Comparison of ENCODE assay signal across 26 cellular contexts in the genomic region with DNA sequence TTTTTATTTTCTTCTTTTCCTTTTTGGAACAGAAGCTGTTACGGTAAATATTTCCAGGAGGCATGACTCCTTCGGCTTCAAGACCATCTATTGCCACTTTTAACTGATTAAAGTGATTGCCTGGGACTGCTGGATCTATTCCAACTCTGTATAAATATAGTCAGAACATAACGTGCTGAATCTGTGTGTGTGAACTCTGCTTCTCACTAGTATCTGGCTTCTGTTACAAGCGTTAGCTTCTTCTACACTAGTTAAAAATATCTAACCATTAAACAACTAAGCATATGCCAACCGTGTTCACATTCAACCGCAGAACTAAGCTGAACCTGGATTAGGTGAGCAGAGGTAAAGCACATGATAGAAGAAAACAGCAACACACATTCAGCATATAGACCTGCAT. TPM values are rescaled to one million over a fixed set of nuclear protein-coding genes. Genes with fewer than 3 reads are reported as not detected.
DNase-seq lines count a peak whose midpoint lies in the region; ATAC-seq and TF ChIP-seq lines count a peak whose summit lies in the region.
"Had no signal": no experiment of that assay in that cellular context is flagged by ENCODE, and none has a peak within 500 bp of the region (broad histone marks: within the 10 kb centered on the region; RNA-seq: fewer than 3 reads in every experiment).

No MANE protein-coding gene starts in this region.

- peak overlapping the region in 3 of 5 experiments; percentile 8 to 93 (median 60) for H3K27ac Mint-ChIP-seq in brain
- H3K27ac Mint-ChIP-seq in activated T-helper 17 cell treated with anti-CD3 and anti-CD28 coated beads, Interleukin-2, amount 50 U/mL, for 72 hours, result no peak overlapping the region
- H3K27ac Mint-ChIP-seq: activated T-cell treated with anti-CD3 and anti-CD28 coated beads, Interleukin-2, amount 50 U/mL, for 72 hours; CD8-positive, alpha-beta memory T cell; GM23338; stimulated activated effector memory CD8-positive, alpha-beta T cell treated with anti-CD3 and anti-CD28 coated beads, Interleukin-12 subunit alpha, Interleukin-12 subunit beta, amount 100 ng/mL, for 72 hours had no signal

- no peaks in the 10 kb centered on the region for H3K9me3 Mint-ChIP-seq in brain
- peaks cover 3% of the 10 kb centered on the region for H3K9me3 Mint-ChIP-seq in activated T-helper 17 cell treated with anti-CD3 and anti-CD28 coated beads, Interleukin-2, amount 50 U/mL, for 72 hours
- H3K9me3 Mint-ChIP-seq: GM23338; stimulated activated effector memory CD8-positive, alpha-beta T cell treated with anti-CD3 and anti-CD28 coated beads, Interleukin-12 subunit alpha, Interleukin-12 subunit beta, amount 100 ng/mL, for 72 hours had no signal

- H3K9me3 ChIP-seq in right cardiac atrium (ENCODE audit: control insufficient read depth, low read length), result no peaks in the 10 kb centered on the region
- no peaks in the 10 kb centered on the region for H3K9me3 ChIP-seq in subcutaneous abdominal adipose tissue (ENCODE audit: control insufficient read depth in 5 of 5, low read length in 5 of 5)
- H3K9me3 ChIP-seq: BE2C, left lung had no signal

- H3K27me3 Mint-ChIP-seq in brain, result no peaks in the 10 kb centered on the region
- peaks cover 3% of the 10 kb centered on the region for H3K27me3 Mint-ChIP-seq in activated T-helper 17 cell treated with anti-CD3 and anti-CD28 coated beads, Interleukin-2, amount 50 U/mL, for 72 hours
- H3K27me3 Mint-ChIP-seq: CD8-positive, alpha-beta memory T cell had no signal

- no peak overlapping the region for H3K9ac ChIP-seq in subcutaneous abdominal adipose tissue (ENCODE audit: low read length in 5 of 5)

- H3K36me3 Mint-ChIP-seq in brain, result peaks cover 16% of the 10 kb centered on the region
- H3K36me3 Mint-ChIP-seq in activated T-helper 17 cell treated with anti-CD3 and anti-CD28 coated beads, Interleukin-2, amount 50 U/mL, for 72 hours (ENCODE audit: low read depth), result no peaks in the 10 kb centered on the region
- H3K36me3 Mint-ChIP-seq: stimulated activated effector memory CD8-positive, alpha-beta T cell treated with anti-CD3 and anti-CD28 coated beads, Interleukin-12 subunit alpha, Interleukin-12 subunit beta, amount 100 ng/mL, for 72 hours had no signal

- H3K4me1 Mint-ChIP-seq in brain, result peaks cover 84% of the 10 kb centered on the region
- H3K4me1 Mint-ChIP-seq in activated T-helper 17 cell treated with anti-CD3 and anti-CD28 coated beads, Interleukin-2, amount 50 U/mL, for 72 hours, result no peaks in the 10 kb centered on the region
- H3K4me1 Mint-ChIP-seq: CD8-positive, alpha-beta memory T cell; stimulated activated effector memory CD8-positive, alpha-beta T cell treated with anti-CD3 and anti-CD28 coated beads, Interleukin-12 subunit alpha, Interleukin-12 subunit beta, amount 100 ng/mL, for 72 hours had no signal

- no peaks in the 10 kb centered on the region for H3K27me3 ChIP-seq in right cardiac atrium (ENCODE audit: control insufficient read depth, insufficient read depth)
- no peaks in the 10 kb centered on the region for H3K27me3 ChIP-seq in subcutaneous abdominal adipose tissue (ENCODE audit: control insufficient read depth in 5 of 5, insufficient read depth in 4 of 5, low read length in 5 of 5)
- H3K27me3 ChIP-seq: BE2C, left lung had no signal

- H3K4me3 Mint-ChIP-seq in brain, result peak overlapping the region in 1 of 5 experiments; percentile 22
- no peak overlapping the region for H3K4me3 Mint-ChIP-seq in activated T-helper 17 cell treated with anti-CD3 and anti-CD28 coated beads, Interleukin-2, amount 50 U/mL, for 72 hours
- H3K4me3 Mint-ChIP-seq: activated T-cell treated with anti-CD3 and anti-CD28 coated beads, Interleukin-2, amount 50 U/mL, for 72 hours; CD8-positive, alpha-beta memory T cell; GM23338; stimulated activated effector memory CD8-positive, alpha-beta T cell treated with anti-CD3 and anti-CD28 coated beads, Interleukin-12 subunit alpha, Interleukin-12 subunit beta, amount 100 ng/mL, for 72 hours had no signal

- H3K4me1 ChIP-seq in right cardiac atrium (ENCODE audit: control insufficient read depth, insufficient read depth, low read length) (peaks cover 18% of the 10 kb centered on the region), subcutaneous abdominal adipose tissue (ENCODE audit: control insufficient read depth in 5 of 5, insufficient read depth in 5 of 5, low read length in 5 of 5) (peaks cover 10 to 60% (median 47%) of the 10 kb centered on the region in 5 donors)
- H3K4me1 ChIP-seq: left lung had no signal

- WGBS in right cardiac atrium, result 47% methylated on average over 6 of the region's 6 CpGs

- DNase-seq in right cardiac atrium, result no peak
- DNase-seq: activated CD4-positive, alpha-beta T cell treated with anti-CD3 and anti-CD28 coated beads, Interleukin-2, amount 50 U/mL, for 48 hours; activated CD4-positive, CD25-positive, alpha-beta regulatory T cell treated with anti-CD3 and anti-CD28 coated beads, Interleukin-2, amount 50 U/mL, for 72 hours; activated naive CD4-positive, alpha-beta T cell treated with Interleukin-2 at 50 U/mL for 16 hours; activated T-cell treated with anti-CD3 and anti-CD28 coated beads, Interleukin-2, amount 50 U/mL, for 72 hours; BE2C; CD8-positive, alpha-beta memory T cell; DMS 273 treated with DMSO at 0.1 percent for 48 hours; effector memory CD4-positive, alpha-beta T cell; left lung; NCI-H1048; NCI-H1694; NCI-H510A; NK-92 treated with Interleukin-12 subunit alpha and Interleukin-12 subunit beta, amount 100 ng/mL, for 24 hours; PC-9; stimulated activated CD4-positive, alpha-beta T cell treated with anti-CD3 and anti-CD28 coated beads, Interleukin-15, amount 100 ng/mL, for 24 hours had no signal

- TF ChIP-seq CTCF in C4-2B (conservative IDR thresholded peaks at IDR 0.05) (no peak), brain (conservative IDR thresholded peaks at IDR 0.05) (no peak)

- H3K4me3 ChIP-seq in right cardiac atrium (ENCODE audit: low read length) (no peak overlapping the region), subcutaneous abdominal adipose tissue (ENCODE audit: low read depth in 1 of 5, low read length in 5 of 5) (no peak overlapping the region)
- H3K4me3 ChIP-seq: coronary artery, GM23338, left lung, PC-9 had no signal

- intact Hi-C loops in right cardiac atrium (cut with DNase I), result no loop called here

- peaks cover 0 to 11% (median 0%) of the 10 kb centered on the region in 5 donors for H3K36me3 ChIP-seq in subcutaneous abdominal adipose tissue (ENCODE audit: control insufficient read depth in 5 of 5, insufficient read depth in 5 of 5, low read length in 5 of 5)
- H3K36me3 ChIP-seq: BE2C, left lung had no signal

- peak overlapping the region; percentile 42; the same call in 1 of the 2 replicates for H3K27ac ChIP-seq in C4-2B
- peak overlapping the region; percentile 66 for H3K27ac ChIP-seq in right cardiac atrium (ENCODE audit: low read length)
- peak overlapping the region; percentile 20 for H3K27ac ChIP-seq in subcutaneous abdominal adipose tissue (ENCODE audit: low read depth, low read length)
- H3K27ac ChIP-seq: epithelial cell of prostate, left lung, PC-9 had no signal

- ATAC-seq in right cardiac atrium (peak; percentile 39 to 56), GM19397 (IDR thresholded peaks at IDR 0.05; ENCODE audit: unreplicated experiment) (no peak), GM18520 (IDR thresholded peaks at IDR 0.05; ENCODE audit: unreplicated experiment) (no peak)
- ATAC-seq in activated T-helper 17 cell treated with anti-CD3 and anti-CD28 coated beads, Interleukin-2, amount 50 U/mL, for 72 hours (replicated peaks), result no peak
- ATAC-seq: activated T-cell treated with anti-CD3 and anti-CD28 coated beads, Interleukin-2, amount 50 U/mL, for 72 hours; GM23338; left lung; stimulated activated effector memory CD8-positive, alpha-beta T cell treated with anti-CD3 and anti-CD28 coated beads, Interleukin-12 subunit alpha, Interleukin-12 subunit beta, amount 100 ng/mL, for 72 hours had no signal

RNA-seq across cellular contexts. Expression of a gene that starts 49.0 kb away (rescaled TPM):
- polyA plus RNA-seq in brain (ENCODE audit: insufficient read depth, low read depth, low replicate concordance), result 5.4 TPM
- 10 to 100 TPM; 44.4 to 57.8 (median 53.5) TPM for total RNA-seq in right cardiac atrium
- polyA plus RNA-seq in right cardiac atrium, result 17.9 TPM
- not detected for total RNA-seq in activated T-helper 17 cell treated with anti-CD3 and anti-CD28 coated beads, Interleukin-2, amount 50 U/mL, for 72 hours
- total RNA-seq: CD8-positive, alpha-beta memory T cell had no signal
- polyA plus RNA-seq: CD8-positive, alpha-beta memory T cell had no signal

Comparison
In these comparisons a context has a peak if more than half of its experiments do, and no peak if none do; other contexts are left out.
1. ATAC-seq: peak in right cardiac atrium (2 of 2); none in GM19397 (single experiment), activated T-helper 17 cell treated with anti-CD3 and anti-CD28 coated beads, Interleukin-2, amount 50 U/mL, for 72 hours (single experiment) and GM18520 (single experiment).
2. RNA of a gene that starts 49.0 kb away (total RNA-seq): 44.4 to 57.8 TPM in right cardiac atrium; not detected in activated T-helper 17 cell treated with anti-CD3 and anti-CD28 coated beads, Interleukin-2, amount 50 U/mL, for 72 hours; every median in the first group is over 10 times any median in the second.
3. Peak in every context shown above with its lines, with median percentiles within 50 percentile points of each other: H3K27ac ChIP-seq.